Comparison of ENCODE assay signal across 1 cellular context in the genomic region with DNA sequence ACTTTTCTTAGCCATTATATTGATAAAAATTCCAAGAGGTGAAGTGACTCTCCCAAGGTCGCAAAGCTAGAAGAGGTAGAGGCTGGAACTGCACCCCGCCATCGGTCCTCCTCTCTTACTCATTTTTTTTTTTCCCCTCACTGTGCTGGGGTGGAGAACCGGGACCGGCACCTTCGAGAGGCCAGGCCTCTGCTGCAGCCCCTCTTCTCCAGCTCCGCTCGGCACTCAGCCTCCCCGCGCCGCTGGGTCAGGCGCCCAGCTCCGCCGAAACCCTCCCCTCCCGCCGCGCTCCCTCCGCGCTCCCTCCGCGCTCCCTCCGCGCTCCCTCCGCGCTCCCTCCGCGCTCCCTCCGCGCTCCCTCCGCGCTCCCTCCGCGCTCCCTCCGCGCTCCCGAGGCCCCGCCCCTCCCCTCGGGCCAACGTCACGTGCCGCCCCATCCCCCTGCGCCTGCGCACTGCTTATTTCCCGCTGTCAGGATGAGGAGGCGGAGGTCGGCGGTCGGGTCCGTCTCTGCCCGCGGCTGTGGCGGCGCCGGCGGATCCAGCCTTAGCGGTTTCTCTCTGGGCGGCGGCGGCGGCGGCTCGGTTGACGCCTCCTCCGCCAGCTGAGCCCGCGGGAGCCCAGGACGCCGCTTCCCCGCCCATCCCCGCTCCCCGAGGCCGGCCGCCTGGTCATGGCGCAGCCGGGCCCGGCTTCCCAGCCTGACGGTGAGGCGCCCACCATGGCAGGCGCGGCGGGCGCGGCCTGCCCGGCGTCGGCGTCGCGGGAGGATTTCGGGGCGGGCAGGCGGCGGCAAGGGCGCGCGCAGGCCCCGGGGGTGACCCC.
TF ChIP-seq lines count a peak whose summit lies in the region.

A gene with protein sequence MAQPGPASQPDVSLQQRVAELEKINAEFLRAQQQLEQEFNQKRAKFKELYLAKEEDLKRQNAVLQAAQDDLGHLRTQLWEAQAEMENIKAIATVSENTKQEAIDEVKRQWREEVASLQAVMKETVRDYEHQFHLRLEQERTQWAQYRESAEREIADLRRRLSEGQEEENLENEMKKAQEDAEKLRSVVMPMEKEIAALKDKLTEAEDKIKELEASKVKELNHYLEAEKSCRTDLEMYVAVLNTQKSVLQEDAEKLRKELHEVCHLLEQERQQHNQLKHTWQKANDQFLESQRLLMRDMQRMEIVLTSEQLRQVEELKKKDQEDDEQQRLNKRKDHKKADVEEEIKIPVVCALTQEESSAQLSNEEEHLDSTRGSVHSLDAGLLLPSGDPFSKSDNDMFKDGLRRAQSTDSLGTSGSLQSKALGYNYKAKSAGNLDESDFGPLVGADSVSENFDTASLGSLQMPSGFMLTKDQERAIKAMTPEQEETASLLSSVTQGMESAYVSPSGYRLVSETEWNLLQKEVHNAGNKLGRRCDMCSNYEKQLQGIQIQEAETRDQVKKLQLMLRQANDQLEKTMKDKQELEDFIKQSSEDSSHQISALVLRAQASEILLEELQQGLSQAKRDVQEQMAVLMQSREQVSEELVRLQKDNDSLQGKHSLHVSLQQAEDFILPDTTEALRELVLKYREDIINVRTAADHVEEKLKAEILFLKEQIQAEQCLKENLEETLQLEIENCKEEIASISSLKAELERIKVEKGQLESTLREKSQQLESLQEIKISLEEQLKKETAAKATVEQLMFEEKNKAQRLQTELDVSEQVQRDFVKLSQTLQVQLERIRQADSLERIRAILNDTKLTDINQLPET (plus strand): TSS at position 471 of the 825 bp plus-strand sequence. CDS start 203 bp downstream, at position 674.

TF ChIP-seq in HEK293, 187 proteins besides CTCF, POLR2A, EP300 and RAD21 (continued from another document and continues in another):
- TF ChIP-seq ZNF148 (tag by site-specific recombination; IDR thresholded peaks at IDR 0.05; ENCODE audit: borderline replicate concordance) (no peak), SETDB1 (IDR thresholded peaks at IDR 0.05; ENCODE audit: insufficient read length, low read length) (no peak), SP7 (tag by site-specific recombination; IDR thresholded peaks at IDR 0.05) (peak; percentile 64), ZNF580 (tag by site-specific recombination; IDR thresholded peaks at IDR 0.05) (0 out of 2 replicates have a peak, but pooled peaks have one; percentile 59), ZNF398 (tag by site-specific recombination; IDR thresholded peaks at IDR 0.05) (peak; percentile 99), ZNF558 (tag by site-specific recombination; IDR thresholded peaks at IDR 0.05) (no peak), HOXD13 (CRISPR knock-in tag; IDR thresholded peaks at IDR 0.05; ENCODE audit: borderline replicate concordance) (no peak), ZNF174 (tag by site-specific recombination; IDR thresholded peaks at IDR 0.05) (no peak), ZNF76 (tag by site-specific recombination; IDR thresholded peaks at IDR 0.05; ENCODE audit: borderline replicate concordance, low read depth) (peak; percentile 36; the same call in 1 of the 2 replicates), GLI2 (tag by site-specific recombination; IDR thresholded peaks at IDR 0.05; ENCODE audit: borderline replicate concordance, low read depth) (no peak), ZNF341 (tag by site-specific recombination; IDR thresholded peaks at IDR 0.05; ENCODE audit: low read depth) (peak; percentile 81), KLF16 (tag by site-specific recombination; IDR thresholded peaks at IDR 0.05) (no peak), REPIN1 (tag by site-specific recombination; IDR thresholded peaks at IDR 0.05; ENCODE audit: low read depth) (no peak), ZNF777 (tag by site-specific recombination; IDR thresholded peaks at IDR 0.05; ENCODE audit: borderline replicate concordance) (no peak), BCL11B (tag by site-specific recombination; IDR thresholded peaks at IDR 0.05; ENCODE audit: low read depth) (no peak), ZNF292 (tag by site-specific recombination; IDR thresholded peaks at IDR 0.05; ENCODE audit: borderline replicate concordance, low read depth) (no peak), ZNF600 (tag by site-specific recombination; IDR thresholded peaks at IDR 0.05) (0 out of 2 replicates have a peak, but pooled peaks have one; percentile 36), MZF1 (tag by site-specific recombination; IDR thresholded peaks at IDR 0.05; ENCODE audit: borderline replicate concordance) (peak; percentile 70; the same call in 1 of the 2 replicates), ZNF132 (tag by site-specific recombination; IDR thresholded peaks at IDR 0.05; ENCODE audit: borderline replicate concordance) (no peak), OVOL3 (tag by site-specific recombination; IDR thresholded peaks at IDR 0.05) (no peak), ZNF785 (tag by site-specific recombination; IDR thresholded peaks at IDR 0.05) (no peak), ZNF404 (tag by site-specific recombination; IDR thresholded peaks at IDR 0.05) (no peak), HOXA7 (CRISPR knock-in tag; IDR thresholded peaks at IDR 0.05; ENCODE audit: borderline replicate concordance) (no peak), TCF7L2 (IDR thresholded peaks at IDR 0.05; ENCODE audit: borderline replicate concordance, low read depth, low read length) (no peak), ZNF112 (tag by site-specific recombination; IDR thresholded peaks at IDR 0.05) (no peak), KLF9 (tag by site-specific recombination; IDR thresholded peaks at IDR 0.05; ENCODE audit: low read depth) (peak; percentile 79), ZNF214 (tag by site-specific recombination; IDR thresholded peaks at IDR 0.05; ENCODE audit: borderline replicate concordance) (no peak), ZNF10 (tag by site-specific recombination; IDR thresholded peaks at IDR 0.05) (no peak), ZNF514 (tag by site-specific recombination; IDR thresholded peaks at IDR 0.05) (no peak), ZNF324 (tag by site-specific recombination; IDR thresholded peaks at IDR 0.05) (0 out of 2 replicates have a peak, but pooled peaks have one; percentile 47), GLIS2 (tag by site-specific recombination; IDR thresholded peaks at IDR 0.05) (peak; percentile 66), ZSCAN16 (tag by site-specific recombination; IDR thresholded peaks at IDR 0.05) (no peak), SP2 (tag by site-specific recombination; IDR thresholded peaks at IDR 0.05) (peak; percentile 44), ZBTB20 (tag by site-specific recombination; IDR thresholded peaks at IDR 0.05) (peak; percentile 9; the same call in 1 of the 2 replicates), ZIC2 (tag by site-specific recombination; IDR thresholded peaks at IDR 0.05) (no peak; the same call in 1 of the 2 replicates), ZNF121 (tag by site-specific recombination; IDR thresholded peaks at IDR 0.05) (no peak), ZNF211 (tag by site-specific recombination; IDR thresholded peaks at IDR 0.05; ENCODE audit: low read depth) (no peak), ZNF747 (tag by site-specific recombination; IDR thresholded peaks at IDR 0.05) (no peak), ZSCAN4 (tag by site-specific recombination; IDR thresholded peaks at IDR 0.05) (no peak)
- TF ChIP-seq, protein P1, sequence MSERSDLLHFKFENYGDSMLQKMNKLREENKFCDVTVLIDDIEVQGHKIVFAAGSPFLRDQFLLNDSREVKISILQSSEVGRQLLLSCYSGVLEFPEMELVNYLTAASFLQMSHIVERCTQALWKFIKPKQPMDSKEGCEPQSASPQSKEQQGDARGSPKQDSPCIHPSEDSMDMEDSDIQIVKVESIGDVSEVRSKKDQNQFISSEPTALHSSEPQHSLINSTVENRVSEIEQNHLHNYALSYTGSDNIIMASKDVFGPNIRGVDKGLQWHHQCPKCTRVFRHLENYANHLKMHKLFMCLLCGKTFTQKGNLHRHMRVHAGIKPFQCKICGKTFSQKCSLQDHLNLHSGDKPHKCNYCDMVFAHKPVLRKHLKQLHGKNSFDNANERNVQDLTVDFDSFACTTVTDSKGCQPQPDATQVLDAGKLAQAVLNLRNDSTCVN (tag by site-specific recombination; optimal IDR thresholded peaks at IDR 0.05): peak; percentile 97
- TF ChIP-seq, protein P2, sequence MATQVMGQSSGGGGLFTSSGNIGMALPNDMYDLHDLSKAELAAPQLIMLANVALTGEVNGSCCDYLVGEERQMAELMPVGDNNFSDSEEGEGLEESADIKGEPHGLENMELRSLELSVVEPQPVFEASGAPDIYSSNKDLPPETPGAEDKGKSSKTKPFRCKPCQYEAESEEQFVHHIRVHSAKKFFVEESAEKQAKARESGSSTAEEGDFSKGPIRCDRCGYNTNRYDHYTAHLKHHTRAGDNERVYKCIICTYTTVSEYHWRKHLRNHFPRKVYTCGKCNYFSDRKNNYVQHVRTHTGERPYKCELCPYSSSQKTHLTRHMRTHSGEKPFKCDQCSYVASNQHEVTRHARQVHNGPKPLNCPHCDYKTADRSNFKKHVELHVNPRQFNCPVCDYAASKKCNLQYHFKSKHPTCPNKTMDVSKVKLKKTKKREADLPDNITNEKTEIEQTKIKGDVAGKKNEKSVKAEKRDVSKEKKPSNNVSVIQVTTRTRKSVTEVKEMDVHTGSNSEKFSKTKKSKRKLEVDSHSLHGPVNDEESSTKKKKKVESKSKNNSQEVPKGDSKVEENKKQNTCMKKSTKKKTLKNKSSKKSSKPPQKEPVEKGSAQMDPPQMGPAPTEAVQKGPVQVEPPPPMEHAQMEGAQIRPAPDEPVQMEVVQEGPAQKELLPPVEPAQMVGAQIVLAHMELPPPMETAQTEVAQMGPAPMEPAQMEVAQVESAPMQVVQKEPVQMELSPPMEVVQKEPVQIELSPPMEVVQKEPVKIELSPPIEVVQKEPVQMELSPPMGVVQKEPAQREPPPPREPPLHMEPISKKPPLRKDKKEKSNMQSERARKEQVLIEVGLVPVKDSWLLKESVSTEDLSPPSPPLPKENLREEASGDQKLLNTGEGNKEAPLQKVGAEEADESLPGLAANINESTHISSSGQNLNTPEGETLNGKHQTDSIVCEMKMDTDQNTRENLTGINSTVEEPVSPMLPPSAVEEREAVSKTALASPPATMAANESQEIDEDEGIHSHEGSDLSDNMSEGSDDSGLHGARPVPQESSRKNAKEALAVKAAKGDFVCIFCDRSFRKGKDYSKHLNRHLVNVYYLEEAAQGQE (tag by site-specific recombination; IDR thresholded peaks at IDR 0.05): no peak
- TF ChIP-seq, protein P3, sequence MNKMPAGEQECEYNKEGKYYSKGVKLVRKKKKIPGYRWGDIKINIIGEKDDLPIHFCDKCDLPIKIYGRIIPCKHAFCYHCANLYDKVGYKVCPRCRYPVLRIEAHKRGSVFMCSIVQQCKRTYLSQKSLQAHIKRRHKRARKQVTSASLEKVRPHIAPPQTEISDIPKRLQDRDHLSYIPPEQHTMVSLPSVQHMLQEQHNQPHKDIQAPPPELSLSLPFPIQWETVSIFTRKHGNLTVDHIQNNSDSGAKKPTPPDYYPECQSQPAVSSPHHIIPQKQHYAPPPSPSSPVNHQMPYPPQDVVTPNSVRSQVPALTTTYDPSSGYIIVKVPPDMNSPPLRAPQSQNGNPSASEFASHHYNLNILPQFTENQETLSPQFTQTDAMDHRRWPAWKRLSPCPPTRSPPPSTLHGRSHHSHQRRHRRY (tag by site-specific recombination; IDR thresholded peaks at IDR 0.05): no peak
- TF ChIP-seq, protein P4, sequence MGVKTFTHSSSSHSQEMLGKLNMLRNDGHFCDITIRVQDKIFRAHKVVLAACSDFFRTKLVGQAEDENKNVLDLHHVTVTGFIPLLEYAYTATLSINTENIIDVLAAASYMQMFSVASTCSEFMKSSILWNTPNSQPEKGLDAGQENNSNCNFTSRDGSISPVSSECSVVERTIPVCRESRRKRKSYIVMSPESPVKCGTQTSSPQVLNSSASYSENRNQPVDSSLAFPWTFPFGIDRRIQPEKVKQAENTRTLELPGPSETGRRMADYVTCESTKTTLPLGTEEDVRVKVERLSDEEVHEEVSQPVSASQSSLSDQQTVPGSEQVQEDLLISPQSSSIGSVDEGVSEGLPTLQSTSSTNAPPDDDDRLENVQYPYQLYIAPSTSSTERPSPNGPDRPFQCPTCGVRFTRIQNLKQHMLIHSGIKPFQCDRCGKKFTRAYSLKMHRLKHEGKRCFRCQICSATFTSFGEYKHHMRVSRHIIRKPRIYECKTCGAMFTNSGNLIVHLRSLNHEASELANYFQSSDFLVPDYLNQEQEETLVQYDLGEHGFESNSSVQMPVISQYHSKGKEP (tag by site-specific recombination; IDR thresholded peaks at IDR 0.05): no peak
